Comparison of ENCODE assay signal across 13 cellular contexts in genomic region chr7:149846436-149847046, GRCh38. TPM values are rescaled to one million over a fixed set of nuclear protein-coding genes. Genes with fewer than 3 reads are reported as not detected.
A peak's percentile ranks its signal among the peaks of the same experiment; 100 is the strongest.
DNase-seq lines count a peak whose midpoint lies in the region; ATAC-seq, FAIRE-seq and TF ChIP-seq lines count a peak whose summit lies in the region.
"Had no signal": no experiment of that assay in that cellular context is flagged by ENCODE, and none has a peak within 500 bp of the region (broad histone marks: within the 10 kb centered on the region; RNA-seq: fewer than 3 reads in every experiment).

No MANE protein-coding gene starts in this region.

- DNase-seq in K562 (ENCODE audit: extremely low read depth in 1 of 4, low spot score in 3 of 4) (no peak), NCI-H1105 (lab: John Stamatoyannopoulos, UW) (no peak), putamen (ENCODE audit: low spot score) (no peak)
- no peak for DNase-seq in activated effector memory CD4-positive, alpha-beta T cell treated with anti-CD3 and anti-CD28 coated beads, Interleukin-2, amount 50 U/mL, for 16 hours
- DNase-seq in activated CD4-positive, alpha-beta T cell treated with anti-CD3 and anti-CD28 coated beads, Interleukin-2, amount 50 U/mL, for 48 hours = no peak
- DNase-seq: activated CD4-positive, alpha-beta T cell treated with anti-CD3 and anti-CD28 coated beads, Interleukin-2, amount 50 U/mL, for 1 hour; activated naive CD4-positive, alpha-beta T cell; cerebellar nuclear complex; NCI-H1436; upper lobe of left lung had no signal

- H3K9me3 ChIP-seq in K562 (replicated peaks; ENCODE audit: control insufficient read depth, insufficient read depth, low read depth, low read length) = no peaks in the 10 kb centered on the region
- H3K9me3 ChIP-seq: upper lobe of left lung had no signal

- CTCF ChIA-PET in K562 (lab: Yijun Ruan, JAX; ENCODE audit: low intra/inter-chr PET ratio) = no interaction called here

- TF ChIP-seq POLR2A in K562 (conservative IDR thresholded peaks at IDR 0.05) = no peak

- intact Hi-C loops in K562 (cut with micrococcal nuclease) = no loop called here

- FAIRE-seq in K562 (lab: Jason Lieb, UNC) = no peak

- no peak for TF ChIP-seq EP300 in K562 (IDR thresholded peaks at IDR 0.05; ENCODE audit: low read length)

- TF ChIP-seq CTCF in K562 (IDR thresholded peaks at IDR 0.05 in 2 of 3, conservative IDR thresholded peaks at IDR 0.05 in 1 of 3; ENCODE audit: insufficient read depth in 2 of 3, low read depth in 1 of 3, low read length in 3 of 3) = no peak

- BruUV-seq in K562 (replicated peaks; lab: Mats Ljungman, UMichigan) = no TSS peak

- no peak overlapping the region for H3K27ac ChIP-seq in K562 (ENCODE audit: extremely low read depth, low read depth, low read length)
- H3K27ac ChIP-seq: upper lobe of left lung had no signal

- H3K36me3 ChIP-seq in K562 (ENCODE audit: control insufficient read depth, insufficient read depth, low read length) = no peaks in the 10 kb centered on the region

- TF ChIP-seq RAD21 in K562 (CRISPR knock-in tag; conservative IDR thresholded peaks at IDR 0.05 in 1 of 2, IDR thresholded peaks at IDR 0.05 in 1 of 2) = no peak

- H3K27me3 ChIP-seq in K562 (ENCODE audit: control insufficient read depth in 2 of 2, insufficient read depth in 2 of 2, low read length in 2 of 2) = peaks cover 73 to 76% of the 10 kb centered on the region in 2 experiments
- H3K27me3 ChIP-seq: upper lobe of left lung had no signal

- in situ Hi-C loops in K562 (cut with MboI) = no loop called here

- H3K79me2 ChIP-seq in K562 (ENCODE audit: control insufficient read depth, insufficient read depth, low read length) = no peaks in the 10 kb centered on the region

- H3K9ac ChIP-seq in K562 (ENCODE audit: insufficient read depth in 1 of 2, low read depth in 2 of 2, low read length in 2 of 2) = no peak overlapping the region

- H3K4me3 ChIP-seq in K562 = no peak overlapping the region
- H3K4me3 ChIP-seq: upper lobe of left lung had no signal

- H3K4me2 ChIP-seq in K562 (ENCODE audit: insufficient read depth, low read length) = no peak overlapping the region

- peaks cover 15% of the 10 kb centered on the region; the same call in 1 of the 2 replicates for H4K20me1 ChIP-seq in K562 (replicated peaks; ENCODE audit: control insufficient read depth, insufficient read depth, low read length)

- peak; percentile 76 for ATAC-seq in GM18519 (IDR thresholded peaks at IDR 0.05; ENCODE audit: low FRiP score, unreplicated experiment)
- ATAC-seq in GM21515 (IDR thresholded peaks at IDR 0.05; ENCODE audit: unreplicated experiment) = peak; percentile 91
- peak; percentile 88 for ATAC-seq in HG03095 (IDR thresholded peaks at IDR 0.05; ENCODE audit: unreplicated experiment)
- no peak for ATAC-seq in K562

- H2AFZ ChIP-seq in K562 (ENCODE audit: low read depth, low read length) = no peak overlapping the region

- POLR2A ChIA-PET in K562 (lab: Yijun Ruan, JAX) = interaction anchor here (1.3 kb wide), 1 partner anchor 15 kb away, joined by 3 read pairs; no protein-coding TSS in a partner anchor

- peaks cover 0 to 4% of the 10 kb centered on the region in 2 experiments; a peak in 1 of 5 replicates for H3K4me1 ChIP-seq in K562 (replicated peaks in 1 of 2; ENCODE audit: control insufficient read depth in 2 of 2, insufficient read depth in 2 of 2, low read length in 2 of 2)
- H3K4me1 ChIP-seq: upper lobe of left lung had no signal

- 31% methylated on average over 3 of the region's 3 CpGs for WGBS in K562 (ENCODE audit: insufficient coverage, low coverage, missing lambda C conversion rate)

- H3K9me1 ChIP-seq in K562 (ENCODE audit: control insufficient read depth, insufficient read depth, low read length) = no peaks in the 10 kb centered on the region

TF ChIP-seq in K562, 482 proteins besides CTCF, POLR2A, EP300 and RAD21:
- peak; percentile 15; the same call in 1 of the 2 replicates for TF ChIP-seq CBFA2T3 (IDR thresholded peaks at IDR 0.05)
- TF ChIP-seq DACH1 (IDR thresholded peaks at IDR 0.05; ENCODE audit: partially characterized antibody) = peak; percentile 24
- TF ChIP-seq KDM1A (IDR thresholded peaks at IDR 0.05) = peak in 1 of 2 experiments; percentile 8; a peak in 1 of 4 replicates
- TF ChIP-seq NCOA1 (IDR thresholded peaks at IDR 0.05; ENCODE audit: low read depth) = no peak
- peak; percentile 96 for TF ChIP-seq ZNF24 (IDR thresholded peaks at IDR 0.05)
TF ChIP-seq in K562: peak in this region for 4.

RNA-seq across cellular contexts. Expression of gene ZNF862, which starts 8.4 kb away (rescaled TPM):
- total RNA-seq in K562 (2011; cell fraction: chromatin; rRNA removed; ENCODE audit: low replicate concordance) = 9.2 and 11.5 TPM in 2 replicates
- total RNA-seq in K562 (2011; cell fraction: nucleolus; rRNA removed) = 5.3 and 7.7 TPM in 2 replicates
- 6.3 and 11.7 TPM in 2 replicates for total RNA-seq in K562 (2011; cell fraction: nucleoplasm; rRNA removed)
- total RNA-seq in K562 (2014; rRNA removed) (1.8 and 3.1 TPM in 2 replicates), K562 (2014; rRNA removed; fragmentation: Illumina TruSeq; extraction: Trizol) (2.2 and 2.5 TPM in 2 replicates), K562 (2015; rRNA removed; fragmentation: Illumina TruSeq; extraction: Trizol) (3.4 and 3.9 TPM in 2 replicates), K562 (2021) (1.8 and 3.2 TPM in 2 replicates)
- polyA plus RNA-seq in K562 (2011; rRNA removed) (3.6 and 9.5 TPM in 2 replicates), K562 (2014; fragmentation: Illumina TruSeq; extraction: Trizol) (1.8 TPM in 2 replicates), K562 (2014; fragmentation: Nextera tagmentation; extraction: Ambion mirVana) (1 to 10 TPM; 1.1 to 1.5 TPM), K562 (2014; rRNA removed) (2.4 and 2.6 TPM in 2 replicates)
- polyA plus RNA-seq in K562 (2011; cell fraction: cytosol; rRNA removed) = 1.7 and 5.3 TPM in 2 replicates
- polyA plus RNA-seq in K562 (2011; cell fraction: nucleus; rRNA removed) = 21.4 and 31.5 TPM in 2 replicates
- polyA plus RNA-seq in K562 (2012) = 1.7 and 8.3 TPM in 2 replicates
- polyA minus RNA-seq in K562 (2011; rRNA and poly(A)+ RNA removed) = 1.8 and 7.0 TPM in 2 replicates
- 2.5 and 2.8 TPM in 2 replicates for polyA minus RNA-seq in K562 (2011; cell fraction: cytosol; rRNA and poly(A)+ RNA removed)
- 8.2 and 30.1 TPM in 2 replicates for polyA minus RNA-seq in K562 (2011; cell fraction: nucleus; rRNA and poly(A)+ RNA removed)

RNA-seq across cellular contexts. Expression of gene ATP6V0E2, which starts 27.2 kb away (rescaled TPM):
- total RNA-seq in K562 (2011; cell fraction: chromatin; rRNA removed; ENCODE audit: low replicate concordance) = 4.1 and 8.3 TPM in 2 replicates
- 11.3 and 12.5 TPM in 2 replicates for total RNA-seq in K562 (2011; cell fraction: nucleolus; rRNA removed)
- 10.7 and 14.9 TPM in 2 replicates for total RNA-seq in K562 (2011; cell fraction: nucleoplasm; rRNA removed)
- total RNA-seq in K562 (2014; rRNA removed) = 15.2 and 20.7 TPM in 2 replicates
- total RNA-seq in K562 (2014; rRNA removed; fragmentation: Illumina TruSeq; extraction: Trizol) = 4.0 and 4.7 TPM in 2 replicates
- total RNA-seq in K562 (2015; rRNA removed; fragmentation: Illumina TruSeq; extraction: Trizol) = 11.8 and 13.3 TPM in 2 replicates
- 17.8 and 18.5 TPM in 2 replicates for total RNA-seq in K562 (2021)
- polyA plus RNA-seq in K562 (2011; rRNA removed) = 7.1 and 16.0 TPM in 2 replicates
- polyA plus RNA-seq in K562 (2011; cell fraction: cytosol; rRNA removed) = 33.4 and 58.2 TPM in 2 replicates
- polyA plus RNA-seq in K562 (2011; cell fraction: nucleus; rRNA removed) = 12.9 and 16.7 TPM in 2 replicates
- polyA plus RNA-seq in K562 (2012) = 19.5 and 22.0 TPM in 2 replicates
- polyA plus RNA-seq in K562 (2014; fragmentation: Illumina TruSeq; extraction: Trizol) = 12.8 and 17.0 TPM in 2 replicates
- under 1 TPM; 0.55 to 0.63 TPM for polyA plus RNA-seq in K562 (2014; fragmentation: Nextera tagmentation; extraction: Ambion mirVana)
- 10.9 and 14.4 TPM in 2 replicates for polyA plus RNA-seq in K562 (2014; rRNA removed)
- 4.0 and 5.8 TPM in 2 replicates for polyA minus RNA-seq in K562 (2011; rRNA and poly(A)+ RNA removed)
- 11.0 and 19.7 TPM in 2 replicates for polyA minus RNA-seq in K562 (2011; cell fraction: cytosol; rRNA and poly(A)+ RNA removed)
- 2.6 and 8.4 TPM in 2 replicates for polyA minus RNA-seq in K562 (2011; cell fraction: nucleus; rRNA and poly(A)+ RNA removed)
